In the genomic region with DNA sequence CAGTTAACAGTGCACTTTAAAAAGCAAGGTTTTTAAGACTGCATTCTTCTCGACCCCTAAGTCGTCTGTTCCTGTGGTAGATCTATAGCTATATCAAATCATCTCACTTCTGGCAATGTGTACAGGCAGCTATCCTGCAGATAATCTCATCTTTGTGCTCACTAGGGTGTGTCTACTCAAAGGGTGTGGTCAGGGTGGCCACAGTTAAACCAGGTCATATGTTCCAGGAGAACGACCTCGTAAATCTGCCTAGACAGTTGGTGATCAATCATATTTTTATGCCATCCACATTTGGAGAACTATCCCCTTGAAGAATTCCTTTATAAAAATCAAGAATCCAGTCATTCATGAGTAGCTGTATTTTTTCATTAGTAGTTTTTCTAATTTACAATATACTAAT, we compare ENCODE assay signal across 14 cellular contexts. TPM values are rescaled to one million over a fixed set of nuclear protein-coding genes. Genes with fewer than 3 reads are reported as not detected.
DNase-seq lines count a peak whose midpoint lies in the region; ATAC-seq, FAIRE-seq and TF ChIP-seq lines count a peak whose summit lies in the region.
"Had no signal": no experiment of that assay in that cellular context is flagged by ENCODE, and none has a peak within 500 bp of the region (broad histone marks: within the 10 kb centered on the region; RNA-seq: fewer than 3 reads in every experiment).

No MANE protein-coding gene starts in this region.

- H3K9me1 ChIP-seq in K562 (ENCODE audit: control insufficient read depth, insufficient read depth, low read length), result no peaks in the 10 kb centered on the region

- POLR2A ChIA-PET in K562 (lab: Yijun Ruan, JAX), result interaction anchor here (1.0 to 1.2 kb wide), 2 partner anchors 8 to 325 kb away, joined by 3 to 4 read pairs; no protein-coding TSS in a partner anchor

- no peak overlapping the region for H3K27ac Mint-ChIP-seq in T-helper 2 cell treated with Interferon-gamma antibody and Interleukin-4, amounts not matched to agents 5 μg/mL and 100 μg/mL, for 36 hours
- H3K27ac Mint-ChIP-seq: activated CD4-positive, alpha-beta memory T cell treated with anti-CD3 and anti-CD28 coated beads, Interleukin-2, amount 10 ng/mL, durations not matched to agents 7 days and 5 days; CD4-positive, CD25-positive, alpha-beta regulatory T cell; T-helper 1 cell treated with Interleukin-12 subunit alpha and Interleukin-12 subunit beta and Interleukin-4 antibody, amounts not matched to agents 30 μg/mL and 1 μg/mL, for 36 hours had no signal

- no peak for TF ChIP-seq POLR2A in K562 (conservative IDR thresholded peaks at IDR 0.05)
- TF ChIP-seq POLR2A in stomach (IDR thresholded peaks at IDR 0.05), result no peak

- peak overlapping the region; percentile 11; the same call in 1 of the 2 replicates for H3K4me2 ChIP-seq in K562 (ENCODE audit: insufficient read depth, low read length)

- H3K27me3 ChIP-seq in HUES6 (ENCODE audit: control insufficient read depth, insufficient read depth, low read length) (peaks cover 8% of the 10 kb centered on the region), K562 (ENCODE audit: control insufficient read depth in 2 of 2, insufficient read depth in 2 of 2, low read length in 2 of 2) (no peaks in the 10 kb centered on the region; a peak in 1 of 5 replicates), stomach (peaks cover 0 to 6% (median 0%) of the 10 kb centered on the region in 3 donors)

- H3K4me1 Mint-ChIP-seq in T-helper 2 cell treated with Interferon-gamma antibody and Interleukin-4, amounts not matched to agents 5 μg/mL and 100 μg/mL, for 36 hours (ENCODE audit: low read depth), result peaks cover 2% of the 10 kb centered on the region
- H3K4me1 Mint-ChIP-seq: CD4-positive, CD25-positive, alpha-beta regulatory T cell had no signal

- H3K36me3 ChIP-seq in HUES6 (ENCODE audit: control insufficient read depth, insufficient read depth, low read length), result no peaks in the 10 kb centered on the region
- H3K36me3 ChIP-seq in K562 (ENCODE audit: control insufficient read depth, insufficient read depth, low read length), result no peaks in the 10 kb centered on the region
- H3K36me3 ChIP-seq in stomach, result no peaks in the 10 kb centered on the region

- DNase-seq in K562 (ENCODE audit: extremely low read depth in 1 of 4, low spot score in 3 of 4), result peak in 1 of 4 experiments; percentile 14
- DNase-seq in left colon, result peak in 1 of 2 donors; percentile 33
- no peak for DNase-seq in stomach
- no peak for DNase-seq in T-helper 2 cell treated with Interferon-gamma antibody and Interleukin-4, amounts not matched to agents 5 μg/mL and 100 μg/mL, for 36 hours (ENCODE audit: low spot score)
- DNase-seq in NCI-H2107 treated with DMSO at 0.1 percent for 48 hours (lab: John Stamatoyannopoulos, UW; ENCODE audit: unreplicated experiment), result no peak
- DNase-seq in Kasumi-1 (lab: John Stamatoyannopoulos, UW), result no peak
- DNase-seq: activated CD4-positive, alpha-beta memory T cell treated with anti-CD3 and anti-CD28 coated beads, Interleukin-2, amount 10 ng/mL, durations not matched to agents 7 days and 5 days; activated gamma-delta T cell; CD4-positive, CD25-positive, alpha-beta regulatory T cell; GDM1; NCI-H2081 treated with DMSO at 0.1 percent for 48 hours had no signal

- CTCF ChIA-PET in K562 (lab: Yijun Ruan, JAX; ENCODE audit: low intra/inter-chr PET ratio), result no interaction called here

- H3K9me3 Mint-ChIP-seq in T-helper 2 cell treated with Interferon-gamma antibody and Interleukin-4, amounts not matched to agents 5 μg/mL and 100 μg/mL, for 36 hours, result no peaks in the 10 kb centered on the region
- H3K9me3 Mint-ChIP-seq: activated CD4-positive, alpha-beta memory T cell treated with anti-CD3 and anti-CD28 coated beads, Interleukin-2, amount 10 ng/mL, durations not matched to agents 7 days and 5 days; T-helper 1 cell treated with Interleukin-12 subunit alpha and Interleukin-12 subunit beta and Interleukin-4 antibody, amounts not matched to agents 30 μg/mL and 1 μg/mL, for 36 hours had no signal

- TF ChIP-seq EP300 in K562 (IDR thresholded peaks at IDR 0.05; ENCODE audit: low read length) (peak; percentile 32; the same call in 1 of the 2 replicates), stomach (IDR thresholded peaks at IDR 0.05) (no peak)

- 0% methylated on average over 4 of the region's 4 CpGs for WGBS in K562 (ENCODE audit: insufficient coverage, low coverage, missing lambda C conversion rate)
- 12 to 25% (median 16%) methylated on average over 4 of the region's 4 CpGs for WGBS in stomach, 5 donors

- no peaks in the 10 kb centered on the region for H3K9me3 ChIP-seq in HUES6 (ENCODE audit: control insufficient read depth, insufficient read depth, low read depth, low read length)
- H3K9me3 ChIP-seq in K562 (replicated peaks; ENCODE audit: control insufficient read depth, insufficient read depth, low read depth, low read length), result no peaks in the 10 kb centered on the region
- H3K9me3 ChIP-seq in stomach, result no peaks in the 10 kb centered on the region

- H3K4me1 ChIP-seq in HUES6 (ENCODE audit: control insufficient read depth, insufficient read depth, low read length) (peaks cover 35% of the 10 kb centered on the region), K562 (replicated peaks in 1 of 2; ENCODE audit: control insufficient read depth in 2 of 2, insufficient read depth in 2 of 2, low read length in 2 of 2) (peaks cover 4 to 12% of the 10 kb centered on the region in 2 experiments), stomach (peaks cover 6 to 23% (median 15%) of the 10 kb centered on the region in 4 donors)

- H3K79me2 ChIP-seq in K562 (ENCODE audit: control insufficient read depth, insufficient read depth, low read length), result no peaks in the 10 kb centered on the region

- H3K9ac ChIP-seq in HUES6 (ENCODE audit: low read length) (no peak overlapping the region), K562 (ENCODE audit: insufficient read depth in 1 of 2, low read depth in 2 of 2, low read length in 2 of 2) (no peak overlapping the region)

- peak; percentile 66 for FAIRE-seq in K562 (lab: Jason Lieb, UNC)

- no peak for ATAC-seq in K562
- peak; percentile 93 for ATAC-seq in left colon
- no peak for ATAC-seq in HG03139 (IDR thresholded peaks at IDR 0.05; ENCODE audit: unreplicated experiment)

- no peaks in the 10 kb centered on the region for H4K20me1 ChIP-seq in K562 (replicated peaks; ENCODE audit: control insufficient read depth, insufficient read depth, low read length)

- H3K36me3 Mint-ChIP-seq in T-helper 2 cell treated with Interferon-gamma antibody and Interleukin-4, amounts not matched to agents 5 μg/mL and 100 μg/mL, for 36 hours (ENCODE audit: low read depth), result no peaks in the 10 kb centered on the region
- H3K36me3 Mint-ChIP-seq: CD4-positive, CD25-positive, alpha-beta regulatory T cell had no signal

- H3K27me3 Mint-ChIP-seq in T-helper 2 cell treated with Interferon-gamma antibody and Interleukin-4, amounts not matched to agents 5 μg/mL and 100 μg/mL, for 36 hours (ENCODE audit: low read depth), result peaks cover 37% of the 10 kb centered on the region

- TF ChIP-seq RAD21 in K562 (CRISPR knock-in tag; conservative IDR thresholded peaks at IDR 0.05 in 1 of 2, IDR thresholded peaks at IDR 0.05 in 1 of 2), result no peak

- H3K27ac ChIP-seq in HUES6 (ENCODE audit: low read depth, low read length) (no peak overlapping the region), K562 (ENCODE audit: extremely low read depth, low read depth, low read length) (no peak overlapping the region), stomach (no peak overlapping the region)

- peak overlapping the region; percentile 65; the same call in 1 of the 2 replicates for H3K4me3 ChIP-seq in HUES6 (ENCODE audit: low read depth, low read length)
- no peak overlapping the region for H3K4me3 ChIP-seq in K562
- peak overlapping the region in 3 of 4 donors; percentile 40 to 50 (median 43) for H3K4me3 ChIP-seq in stomach

- no peak overlapping the region; the same call in 1 of the 2 replicates for H2AFZ ChIP-seq in K562 (ENCODE audit: low read depth, low read length)

- intact Hi-C loops in K562 (cut with micrococcal nuclease) (no loop called here), left colon (cut with DNase I, micrococcal nuclease) (no loop called here), stomach (cut with DNase I; ENCODE audit: low total_unique reads) (no loop called here)

- in situ Hi-C loops in K562 (cut with MboI), result no loop called here

- TF ChIP-seq CTCF in K562 (IDR thresholded peaks at IDR 0.05 in 2 of 3, conservative IDR thresholded peaks at IDR 0.05 in 1 of 3; ENCODE audit: insufficient read depth in 2 of 3, low read depth in 1 of 3, low read length in 3 of 3) (no peak), stomach (IDR thresholded peaks at IDR 0.05) (no peak)

- no peak overlapping the region for H3K4me3 Mint-ChIP-seq in T-helper 2 cell treated with Interferon-gamma antibody and Interleukin-4, amounts not matched to agents 5 μg/mL and 100 μg/mL, for 36 hours
- H3K4me3 Mint-ChIP-seq: activated CD4-positive, alpha-beta memory T cell treated with anti-CD3 and anti-CD28 coated beads, Interleukin-2, amount 10 ng/mL, durations not matched to agents 7 days and 5 days; CD4-positive, CD25-positive, alpha-beta regulatory T cell; T-helper 1 cell treated with Interleukin-12 subunit alpha and Interleukin-12 subunit beta and Interleukin-4 antibody, amounts not matched to agents 30 μg/mL and 1 μg/mL, for 36 hours had no signal

- no TSS peak for BruUV-seq in K562 (replicated peaks; lab: Mats Ljungman, UMichigan)

TF ChIP-seq in K562, 482 proteins besides CTCF, POLR2A, EP300 and RAD21 (continues in another document):
- TF ChIP-seq FOSL1 (tag; conservative IDR thresholded peaks at IDR 0.05), result peak; percentile 51

RNA-seq across cellular contexts. Expression of gene VEPH1, which starts 3.0 kb away (rescaled TPM):
- 9.7 and 15.1 TPM in 2 replicates for total RNA-seq in K562 (2011; cell fraction: chromatin; rRNA removed; ENCODE audit: low replicate concordance)
- total RNA-seq in K562 (2011; cell fraction: nucleolus; rRNA removed), result 3.2 and 4.7 TPM in 2 replicates
- 3.7 and 7.6 TPM in 2 replicates for total RNA-seq in K562 (2011; cell fraction: nucleoplasm; rRNA removed)
- total RNA-seq in K562 (2014; rRNA removed) (3.7 and 5.3 TPM in 2 replicates), K562 (2014; rRNA removed; fragmentation: Illumina TruSeq; extraction: Trizol) (5.8 and 8.1 TPM in 2 replicates), K562 (2015; rRNA removed; fragmentation: Illumina TruSeq; extraction: Trizol) (5.3 and 5.7 TPM in 2 replicates), K562 (2021) (4.6 and 5.1 TPM in 2 replicates), left colon (1 to 10 TPM; 4.2 to 7.8 TPM), stomach (1 to 10 TPM in 3 of 5 donors, under 1 TPM in 1, not detected in 1; 0.58 to 9.4 (median 3.6) TPM)
- polyA plus RNA-seq in K562 (2011; rRNA removed) (2.7 and 15.6 TPM in 2 replicates), K562 (2014; fragmentation: Illumina TruSeq; extraction: Trizol) (7.4 and 8.3 TPM in 2 replicates), K562 (2014; fragmentation: Nextera tagmentation; extraction: Ambion mirVana) (10 to 100 TPM; 10.4 to 11.2 TPM), K562 (2014; rRNA removed) (4.4 and 4.5 TPM in 2 replicates), stomach (1 to 10 TPM; 1.5 to 1.6 (median 1.5) TPM)
- polyA plus RNA-seq in K562 (2011; cell fraction: cytosol; rRNA removed), result 0.97 and 3.2 TPM in 2 replicates
- polyA plus RNA-seq in K562 (2011; cell fraction: nucleus; rRNA removed), result 3.3 and 20.2 TPM in 2 replicates
- 7.4 and 9.8 TPM in 2 replicates for polyA plus RNA-seq in K562 (2012)
- 4.8 and 17.5 TPM in 2 replicates for polyA minus RNA-seq in K562 (2011; rRNA and poly(A)+ RNA removed)
- polyA minus RNA-seq in K562 (2011; cell fraction: cytosol; rRNA and poly(A)+ RNA removed), result 4.8 TPM in 1 of 2 replicates, not detected in the other
- 4.7 and 14.9 TPM in 2 replicates for polyA minus RNA-seq in K562 (2011; cell fraction: nucleus; rRNA and poly(A)+ RNA removed)
- total RNA-seq: activated CD4-positive, alpha-beta memory T cell treated with anti-CD3 and anti-CD28 coated beads, Interleukin-2, amount 10 ng/mL, durations not matched to agents 7 days and 5 days had no signal
- polyA plus RNA-seq: CD4-positive, CD25-positive, alpha-beta regulatory T cell had no signal
